ENCODE assay signal across 8 cellular contexts in genomic region chr14:35405304-35405996, GRCh38. TPM values are rescaled to one million over a fixed set of nuclear protein-coding genes. Genes with fewer than 3 reads are reported as not detected.
DNase-seq lines count a peak whose midpoint lies in the region; ATAC-seq, FAIRE-seq and TF ChIP-seq lines count a peak whose summit lies in the region.

No MANE protein-coding gene starts in this region.

- no peak for ATAC-seq in CD4-positive, CD25-positive, alpha-beta regulatory T cell (ENCODE audit: low read depth in 2 of 2)
- ATAC-seq in GM18517 (IDR thresholded peaks at IDR 0.05; ENCODE audit: unreplicated experiment) = no peak
- ATAC-seq in HG03280 (IDR thresholded peaks at IDR 0.05; ENCODE audit: unreplicated experiment) = no peak

- peak overlapping the region; percentile 94 to 98 (median 95) for H3K4me3 Mint-ChIP-seq in CD4-positive, CD25-positive, alpha-beta regulatory T cell
- H3K4me3 Mint-ChIP-seq in type B pancreatic cell = peak overlapping the region; percentile 96

- no peaks in the 10 kb centered on the region for H3K9me2 ChIP-seq in Karpas-422 (replicated peaks; ENCODE audit: insufficient read depth, low read length)

- H3K9me3 ChIP-seq in CD4-positive, CD25-positive, alpha-beta regulatory T cell (ENCODE audit: control insufficient read depth in 2 of 2, low read length in 2 of 2) = no peaks in the 10 kb centered on the region
- no peaks in the 10 kb centered on the region for H3K9me3 ChIP-seq in Karpas-422 (ENCODE audit: low read length)

- H3K27me3 ChIP-seq in CD4-positive, CD25-positive, alpha-beta regulatory T cell (ENCODE audit: control insufficient read depth, insufficient read depth, low read length) = no peaks in the 10 kb centered on the region
- H3K27me3 ChIP-seq in Karpas-422 (ENCODE audit: low read length) (no peaks in the 10 kb centered on the region), bronchial epithelial cell (ENCODE audit: control insufficient read depth, insufficient read depth, low read length) (no peaks in the 10 kb centered on the region)

- no peak for FAIRE-seq in bronchial epithelial cell (lab: Jason Lieb, UNC)

- H3K27ac Mint-ChIP-seq in CD4-positive, CD25-positive, alpha-beta regulatory T cell = peak overlapping the region; percentile 96 to 98 (median 97)
- H3K27ac Mint-ChIP-seq in type B pancreatic cell = peak overlapping the region; percentile 96

- H2AFZ ChIP-seq in Karpas-422 (ENCODE audit: low read length) = peak overlapping the region; percentile 98

- H3K79me2 ChIP-seq in Karpas-422 (ENCODE audit: low read length) = peaks cover 8% of the 10 kb centered on the region

- DNase-seq in CD4-positive, CD25-positive, alpha-beta regulatory T cell = no peak
- DNase-seq in Karpas-422 (peak; percentile 63), bronchial epithelial cell (ENCODE audit: low read depth) (peak; percentile 16), medulla oblongata (ENCODE audit: extremely low spot score) (peak; percentile 50), type B pancreatic cell (ENCODE audit: extremely low spot score, unreplicated experiment) (no peak), RPMI8226 (no peak)

- H3K36me3 ChIP-seq in CD4-positive, CD25-positive, alpha-beta regulatory T cell (ENCODE audit: control insufficient read depth, insufficient read depth, low read length) = peaks cover 32% of the 10 kb centered on the region
- H3K36me3 ChIP-seq in Karpas-422 (ENCODE audit: insufficient read depth, low read length) = peaks cover 29% of the 10 kb centered on the region
- H3K36me3 ChIP-seq in bronchial epithelial cell (ENCODE audit: control insufficient read depth, insufficient read depth, low read length) = peaks cover 23% of the 10 kb centered on the region

- peaks cover 29% of the 10 kb centered on the region for H3K36me3 Mint-ChIP-seq in CD4-positive, CD25-positive, alpha-beta regulatory T cell
- peaks cover 16% of the 10 kb centered on the region for H3K36me3 Mint-ChIP-seq in type B pancreatic cell

- peak overlapping the region; percentile 86 for H3K4me3 ChIP-seq in CD4-positive, CD25-positive, alpha-beta regulatory T cell (ENCODE audit: low read depth, low read length)
- H3K4me3 ChIP-seq in Karpas-422 (ENCODE audit: low read length) (peak overlapping the region; percentile 95), bronchial epithelial cell (ENCODE audit: low read depth, low read length) (peak overlapping the region; percentile 94)

- H3K9me3 Mint-ChIP-seq in CD4-positive, CD25-positive, alpha-beta regulatory T cell = no peaks in the 10 kb centered on the region
- no peaks in the 10 kb centered on the region for H3K9me3 Mint-ChIP-seq in type B pancreatic cell

- H3K27me3 Mint-ChIP-seq in CD4-positive, CD25-positive, alpha-beta regulatory T cell = peaks cover 10% of the 10 kb centered on the region
- no peaks in the 10 kb centered on the region for H3K27me3 Mint-ChIP-seq in type B pancreatic cell

- peaks cover 22 to 58% (median 44%) of the 10 kb centered on the region in 4 donors for H3K4me1 Mint-ChIP-seq in CD4-positive, CD25-positive, alpha-beta regulatory T cell
- peaks cover 32% of the 10 kb centered on the region for H3K4me1 Mint-ChIP-seq in type B pancreatic cell (ENCODE audit: unreplicated experiment)

- H3K9ac ChIP-seq in Karpas-422 (ENCODE audit: low read length) = peak overlapping the region; percentile 98

- peaks cover 16% of the 10 kb centered on the region for H4K20me1 ChIP-seq in Karpas-422 (ENCODE audit: insufficient read depth, low read depth, low read length)

- H3K4me2 ChIP-seq in Karpas-422 (ENCODE audit: low read depth, low read length, poor library complexity, severe bottlenecking) = peak overlapping the region; percentile 99

- TF ChIP-seq CTCF in bronchial epithelial cell (IDR thresholded peaks at IDR 0.05; ENCODE audit: insufficient read depth, low read length, severe bottlenecking) (no peak), type B pancreatic cell (conservative IDR thresholded peaks at IDR 0.05) (no peak)

- peaks cover 55% of the 10 kb centered on the region for H3K4me1 ChIP-seq in CD4-positive, CD25-positive, alpha-beta regulatory T cell (ENCODE audit: control insufficient read depth, insufficient read depth, low read length, poor library complexity, severe bottlenecking)
- H3K4me1 ChIP-seq in Karpas-422 (ENCODE audit: low read length) = peaks cover 31% of the 10 kb centered on the region

- H3K27ac ChIP-seq in CD4-positive, CD25-positive, alpha-beta regulatory T cell (ENCODE audit: insufficient read depth, low read length, poor library complexity, severe bottlenecking) = peak overlapping the region; percentile 100
- 0 out of 2 replicates have a peak overlapping the region, but pooled peaks have one; percentile 65 for H3K27ac ChIP-seq in Karpas-422 (ENCODE audit: low read length)

RNA-seq across cellular contexts. Expression of gene NFKBIA, which starts 0.9 kb away (rescaled TPM):
- 1,380 TPM for total RNA-seq in CD4-positive, CD25-positive, alpha-beta regulatory T cell
- polyA plus RNA-seq in CD4-positive, CD25-positive, alpha-beta regulatory T cell = 100 to 1,000 TPM; 210 to 290 (median 243) TPM
- 27.6 and 53.5 TPM in 2 replicates for total RNA-seq in Karpas-422 (2014; rRNA removed; shearing (Covaris generic); ENCODE audit: low replicate concordance)
- total RNA-seq in bronchial epithelial cell = 60.6 and 73.7 TPM in 2 replicates
- total RNA-seq in type B pancreatic cell (ENCODE audit: low replicate concordance) = 63.4 and 132 TPM in 2 replicates

Comparison
In these comparisons a context has a peak if more than half of its experiments do, and no peak if none do; other contexts are left out.
1. DNase-seq: peak in Karpas-422 (single experiment), bronchial epithelial cell (single experiment) and medulla oblongata (single experiment); none in CD4-positive, CD25-positive, alpha-beta regulatory T cell (0 of 3), type B pancreatic cell (single experiment) and RPMI8226 (single experiment).
2. RNA of gene NFKBIA, which starts 0.9 kb away (total RNA-seq): 1,380 TPM in CD4-positive, CD25-positive, alpha-beta regulatory T cell (single experiment); 63.4 to 132 TPM in type B pancreatic cell, 60.6 to 73.7 TPM in bronchial epithelial cell and 27.6 to 53.5 TPM in Karpas-422; every median in the first group is over 10 times any median in the second.
3. Peak in every context shown above with its lines, with median percentiles within 50 percentile points of each other: H3K4me3 ChIP-seq.